In the genomic region with DNA sequence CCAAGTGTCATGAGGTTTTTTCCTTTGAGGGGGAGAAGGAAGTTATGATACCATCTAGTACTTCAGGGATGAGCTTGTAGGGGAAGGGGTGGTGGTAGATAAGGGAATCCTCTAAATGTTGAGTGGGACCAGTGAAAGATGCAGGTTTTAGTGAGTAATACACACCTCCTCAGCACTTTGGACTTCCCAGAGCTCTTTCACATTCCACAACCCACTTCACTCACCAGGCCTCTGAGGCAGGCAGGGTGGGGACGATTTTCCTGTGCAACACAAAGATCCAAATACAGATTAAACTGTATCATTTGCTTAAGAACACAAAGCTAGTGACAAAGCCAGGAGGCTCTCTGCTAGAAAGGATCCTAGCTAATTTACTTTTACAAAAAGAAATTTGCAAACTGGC, we compare ENCODE assay signal across 23 cellular contexts.
A peak's percentile ranks its signal among the peaks of the same experiment; 100 is the strongest.
DNase-seq lines count a peak whose midpoint lies in the region; ATAC-seq, FAIRE-seq and TF ChIP-seq lines count a peak whose summit lies in the region.
"Had no signal": no experiment of that assay in that cellular context is flagged by ENCODE, and none has a peak within 500 bp of the region (broad histone marks: within the 10 kb centered on the region; RNA-seq: fewer than 3 reads in every experiment).

No MANE protein-coding gene starts in this region.

- H3K27me3 ChIP-seq in HepG2 (ENCODE audit: control insufficient read depth in 1 of 2, insufficient read depth in 2 of 2, low read length in 2 of 2) (no peaks in the 10 kb centered on the region), right lobe of liver (no peaks in the 10 kb centered on the region), small intestine (ENCODE audit: control insufficient read depth in 2 of 2, insufficient read depth in 2 of 2, low read length in 2 of 2) (no peaks in the 10 kb centered on the region)
- H3K27me3 ChIP-seq: Peyer's patch, SJCRH30 had no signal

- 6% methylated on average over 1 of the region's 1 CpG for WGBS in HepG2 (ENCODE audit: low lambda C conversion rate)
- 0% methylated on average over 1 of the region's 1 CpG for WGBS in right lobe of liver (ENCODE audit: insufficient coverage, low coverage, low lambda C conversion rate, missing lambda C conversion rate)
- WGBS in small intestine, 3 donors = 0 to 29% (median 22%) methylated on average over 1 of the region's 1 CpG

- FAIRE-seq in HepG2 (lab: Jason Lieb, UNC) (peak; percentile 28), small intestine (lab: Jason Lieb, UNC) (no peak)
- FAIRE-seq: G401.6, GM12892, K562 had no signal

- H3K9me3 ChIP-seq in HepG2 (ENCODE audit: low read length) (no peaks in the 10 kb centered on the region), right lobe of liver (no peaks in the 10 kb centered on the region), small intestine (ENCODE audit: control insufficient read depth, low read depth) (no peaks in the 10 kb centered on the region)
- H3K9me3 ChIP-seq: HAP-1, Peyer's patch, SJCRH30 had no signal

- H2AFZ ChIP-seq in HepG2 (ENCODE audit: low read length) = no peak overlapping the region
- H2AFZ ChIP-seq: GM23338 had no signal

- TF ChIP-seq EP300 in HepG2 (IDR thresholded peaks at IDR 0.05; ENCODE audit: low read depth in 2 of 2, low read length in 2 of 2) = no peak
- no peak for TF ChIP-seq EP300 in HepG2 (CRISPR knock-in tag; IDR thresholded peaks at IDR 0.05; ENCODE audit: borderline replicate concordance)

- H3K36me3 ChIP-seq in HepG2 (replicated peaks in 1 of 2; ENCODE audit: control insufficient read depth in 1 of 2, insufficient read depth in 2 of 2, low read length in 2 of 2) (no peaks in the 10 kb centered on the region), right lobe of liver (no peaks in the 10 kb centered on the region), small intestine (ENCODE audit: control insufficient read depth in 2 of 2, insufficient read depth in 2 of 2, low read length in 2 of 2) (no peaks in the 10 kb centered on the region)
- H3K36me3 ChIP-seq: HAP-1, Peyer's patch, SJCRH30 had no signal

- intact Hi-C loops in HepG2 (cut with micrococcal nuclease; ENCODE audit: unreplicated experiment) = loop anchor here (5.0 kb wide), 1 partner anchor 37 kb away; no protein-coding TSS in a partner anchor
- intact Hi-C loops in right lobe of liver (cut with DNase I) = loop anchor here (5.0 to 10.0 kb wide), 4 partner anchors 60 to 332 kb away; no protein-coding TSS in a partner anchor

- ATAC-seq in HepG2 = peak; percentile 85
- no peak for ATAC-seq in right lobe of liver
- ATAC-seq: CD8-positive, alpha-beta T cell; GM23338; K562 had no signal

- POLR2A ChIA-PET in HepG2 (lab: Yijun Ruan, JAX) = interaction anchor here (0.6 to 5.3 kb wide), 4 partner anchors 11 to 174 kb away, joined by 3 to 43 read pairs (median 18); no protein-coding TSS in a partner anchor

- in situ Hi-C loops in HepG2 (cut with HindIII; ENCODE audit: extremely low pct_ligation_motif_present, low pct_unique_long_range_greater_than_20kb) = loop anchor here (5.0 kb wide), 2 partner anchors 237 to 327 kb away; no protein-coding TSS in a partner anchor

- no peak overlapping the region for H3K9ac ChIP-seq in HepG2 (ENCODE audit: insufficient read depth, low read depth, low read length)

- no TSS peak for BruUV-seq in HepG2 (replicated peaks; lab: Mats Ljungman, UMichigan)

- DNase-seq in HepG2 (ENCODE audit: low spot score) (peak; percentile 85), right lobe of liver (no peak), islet precursor cell (peak; percentile 62), small intestine (peak; percentile 55), activated gamma-delta T cell (lab: John Stamatoyannopoulos, UW) (no peak), NOMO-1 treated with DMSO at 0.1 percent for 48 hours (lab: John Stamatoyannopoulos, UW; ENCODE audit: unreplicated experiment) (no peak)
- no peak for DNase-seq in activated CD4-positive, CD25-positive, alpha-beta regulatory T cell treated with anti-CD3 and anti-CD28 coated beads, Interleukin-2, amount 50 U/mL, for 72 hours
- DNase-seq: AML-193; C1 segment of cervical spinal cord; CD8-positive, alpha-beta T cell; MM.1S; NCI-H1048; NCI-H1417 treated with DMSO at 0.1 percent for 48 hours; NCI-H187 treated with DMSO at 0.1 percent for 48 hours; NCI-H2107; NCI-H748 treated with DMSO at 0.1 percent for 48 hours; Peyer's patch; SJCRH30 had no signal

- no peaks in the 10 kb centered on the region for H3K79me2 ChIP-seq in HepG2 (ENCODE audit: insufficient read depth, low read length)

- no peak for TF ChIP-seq RAD21 in HepG2 (CRISPR knock-in tag; IDR thresholded peaks at IDR 0.05)

- H3K4me3 ChIP-seq in HepG2 (replicated peaks in 1 of 3; ENCODE audit: insufficient read depth in 1 of 3, low read depth in 2 of 3, low read length in 3 of 3) = no peak overlapping the region
- H3K4me3 ChIP-seq in right lobe of liver = no peak overlapping the region
- H3K4me3 ChIP-seq in small intestine (ENCODE audit: low read depth in 1 of 2, low read length in 2 of 2) = no peak overlapping the region
- H3K4me3 ChIP-seq: GM23338, HAP-1, K562, Peyer's patch, SJCRH30 had no signal

- CTCF ChIA-PET in HepG2 (lab: Yijun Ruan, JAX; ENCODE audit: low intra/inter-chr PET ratio, low total read pairs) = interaction anchor here (2.0 to 6.3 kb wide), 5 partner anchors 149 to 327 kb away, joined by 7 to 94 read pairs (median 28); a partner anchor contains a TSS

- peak overlapping the region; percentile 10 for H3K4me2 ChIP-seq in HepG2 (ENCODE audit: low read depth, low read length)
- H3K4me2 ChIP-seq: GM23338 had no signal

- H3K27ac ChIP-seq in HepG2 (ENCODE audit: extremely low read length, insufficient read depth, low read length) (no peak overlapping the region), right lobe of liver (no peak overlapping the region), small intestine (ENCODE audit: low read depth in 1 of 2, low read length in 1 of 2) (no peak overlapping the region)
- H3K27ac ChIP-seq: Peyer's patch, SJCRH30 had no signal

- TF ChIP-seq POLR2A in HepG2 (IDR thresholded peaks at IDR 0.05; ENCODE audit: insufficient read depth in 1 of 2, low read depth in 2 of 2, low read length in 2 of 2) (no peak), right lobe of liver (IDR thresholded peaks at IDR 0.05) (no peak)

- no peaks in the 10 kb centered on the region for H4K20me1 ChIP-seq in HepG2 (ENCODE audit: insufficient read depth, low read length)

- TF ChIP-seq CTCF in HepG2 (CRISPR knock-in tag; IDR thresholded peaks at IDR 0.05) (no peak), right lobe of liver (IDR thresholded peaks at IDR 0.05) (no peak)

- H3K4me1 ChIP-seq in HepG2 (ENCODE audit: insufficient read depth, low read length) (peaks cover 55% of the 10 kb centered on the region), right lobe of liver (peaks cover 0 to 19% (median 3%) of the 10 kb centered on the region in 4 donors), small intestine (ENCODE audit: control insufficient read depth in 2 of 2, insufficient read depth in 1 of 2, low read depth in 1 of 2, low read length in 1 of 2) (peaks cover 0 to 2% of the 10 kb centered on the region in 2 donors)
- H3K4me1 ChIP-seq: HAP-1, SJCRH30 had no signal

TF ChIP-seq in HepG2, 621 proteins besides CTCF, POLR2A, EP300 and RAD21 (continues in another document):
- TF ChIP-seq, protein P1, sequence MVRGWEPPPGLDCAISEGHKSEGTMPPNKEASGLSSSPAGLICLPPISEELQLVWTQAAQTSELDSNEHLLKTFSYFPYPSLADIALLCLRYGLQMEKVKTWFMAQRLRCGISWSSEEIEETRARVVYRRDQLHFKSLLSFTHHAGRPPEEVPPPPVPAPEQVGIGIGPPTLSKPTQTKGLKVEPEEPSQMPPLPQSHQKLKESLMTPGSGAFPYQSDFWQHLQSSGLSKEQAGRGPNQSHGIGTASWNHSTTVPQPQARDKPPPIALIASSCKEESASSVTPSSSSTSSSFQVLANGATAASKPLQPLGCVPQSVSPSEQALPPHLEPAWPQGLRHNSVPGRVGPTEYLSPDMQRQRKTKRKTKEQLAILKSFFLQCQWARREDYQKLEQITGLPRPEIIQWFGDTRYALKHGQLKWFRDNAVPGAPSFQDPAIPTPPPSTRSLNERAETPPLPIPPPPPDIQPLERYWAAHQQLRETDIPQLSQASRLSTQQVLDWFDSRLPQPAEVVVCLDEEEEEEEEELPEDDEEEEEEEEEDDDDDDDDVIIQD (CRISPR knock-in tag; IDR thresholded peaks at IDR 0.05; ENCODE audit: low read depth) = no peak
- 0 out of 2 replicates have a peak, but pooled peaks have one; percentile 25 for TF ChIP-seq ZFX (CRISPR knock-in tag; IDR thresholded peaks at IDR 0.05; ENCODE audit: low read depth)
- TF ChIP-seq ARID2 (CRISPR knock-in tag; IDR thresholded peaks at IDR 0.05; ENCODE audit: borderline replicate concordance) = no peak
- TF ChIP-seq HDAC2 (CRISPR knock-in tag; IDR thresholded peaks at IDR 0.05) = peak; percentile 23; the same call in 1 of the 2 replicates
- no peak for TF ChIP-seq ZC3H13 (CRISPR knock-in tag; IDR thresholded peaks at IDR 0.05)
- TF ChIP-seq ZNF446 (CRISPR knock-in tag; IDR thresholded peaks at IDR 0.05) = no peak
- TF ChIP-seq, protein P2, sequence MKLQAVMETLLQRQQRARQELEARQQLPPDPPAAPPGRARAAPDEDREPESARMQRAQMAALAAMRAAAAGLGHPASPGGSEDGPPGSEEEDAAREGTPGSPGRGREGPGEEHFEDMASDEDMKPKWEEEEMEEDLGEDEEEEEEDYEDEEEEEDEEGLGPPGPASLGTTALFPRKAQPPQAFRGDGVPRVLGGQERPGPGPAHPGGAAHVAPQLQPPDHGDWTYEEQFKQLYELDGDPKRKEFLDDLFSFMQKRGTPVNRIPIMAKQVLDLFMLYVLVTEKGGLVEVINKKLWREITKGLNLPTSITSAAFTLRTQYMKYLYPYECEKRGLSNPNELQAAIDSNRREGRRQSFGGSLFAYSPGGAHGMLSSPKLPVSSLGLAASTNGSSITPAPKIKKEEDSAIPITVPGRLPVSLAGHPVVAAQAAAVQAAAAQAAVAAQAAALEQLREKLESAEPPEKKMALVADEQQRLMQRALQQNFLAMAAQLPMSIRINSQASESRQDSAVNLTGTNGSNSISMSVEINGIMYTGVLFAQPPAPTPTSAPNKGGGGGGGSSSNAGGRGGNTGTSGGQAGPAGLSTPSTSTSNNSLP (IDR thresholded peaks at IDR 0.05; ENCODE audit: low read depth, low read length) = peak; percentile 66; the same call in 1 of the 2 replicates
- peak; percentile 23; the same call in 1 of the 2 replicates for TF ChIP-seq STAG1 (CRISPR knock-in tag; IDR thresholded peaks at IDR 0.05)
- no peak for TF ChIP-seq ZNF333 (CRISPR knock-in tag; IDR thresholded peaks at IDR 0.05; ENCODE audit: borderline replicate concordance)
- TF ChIP-seq BHLHE40 (IDR thresholded peaks at IDR 0.05; ENCODE audit: low read length) = no peak
- TF ChIP-seq, protein P3, sequence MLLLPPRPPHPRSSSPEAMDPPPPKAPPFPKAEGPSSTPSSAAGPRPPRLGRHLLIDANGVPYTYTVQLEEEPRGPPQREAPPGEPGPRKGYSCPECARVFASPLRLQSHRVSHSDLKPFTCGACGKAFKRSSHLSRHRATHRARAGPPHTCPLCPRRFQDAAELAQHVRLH (CRISPR knock-in tag; IDR thresholded peaks at IDR 0.05; ENCODE audit: borderline replicate concordance, low read depth) = no peak
- TF ChIP-seq ZNF781 (CRISPR knock-in tag; IDR thresholded peaks at IDR 0.05; ENCODE audit: borderline replicate concordance, not compliant biosample characterization) = no peak
- no peak for TF ChIP-seq ZNF263 (CRISPR knock-in tag; IDR thresholded peaks at IDR 0.05)
- TF ChIP-seq SIX4 (CRISPR knock-in tag; IDR thresholded peaks at IDR 0.05) = no peak

Comparison
In these comparisons a context has a peak if more than half of its experiments do, and no peak if none do; other contexts are left out.
1. DNase-seq: peak in HepG2 (single experiment), islet precursor cell (single experiment) and small intestine (single experiment); none in right lobe of liver (0 of 3), activated CD4-positive, CD25-positive, alpha-beta regulatory T cell treated with anti-CD3 and anti-CD28 coated beads, Interleukin-2, amount 50 U/mL, for 72 hours (single experiment), activated gamma-delta T cell (single experiment) and NOMO-1 treated with DMSO at 0.1 percent for 48 hours (single experiment).